Comparison of ENCODE assay signal across 11 cellular contexts in genomic region chr2:78864205-78864604, GRCh38.
"Had no signal": no experiment of that assay in that cellular context is flagged by ENCODE, and none has a peak within 500 bp of the region (broad histone marks: within the 10 kb centered on the region; RNA-seq: fewer than 3 reads in every experiment).

No MANE protein-coding gene starts in this region.

- FAIRE-seq: H1, H54 had no signal

- H3K9me3 ChIP-seq: HAP-1 had no signal

- DNase-seq: GM23248, GOT3, H7, H9, HCEC 1CT, HFFc6 had no signal

- H2AFZ ChIP-seq: GM23248, GM23338 had no signal

- H3K27ac Mint-ChIP-seq: GM23338, H9, HFFc6 had no signal

- H3K4me2 ChIP-seq: GM23338 had no signal

- H3K36me3 ChIP-seq: HAP-1 had no signal

- H3K4me1 ChIP-seq: HAP-1 had no signal

- H3K9ac ChIP-seq: GM23248 had no signal

- ATAC-seq: GM23338, HCT116 had no signal

- H3K9me3 Mint-ChIP-seq: GM23338, H9 had no signal

- H3K27ac ChIP-seq: GM23248 had no signal

- H3K4me3 ChIP-seq: GM23248, GM23338, HAP-1 had no signal
